Comparison of ENCODE assay signal across 8 cellular contexts in genomic region chr3:64489361-64490044, GRCh38.
DNase-seq lines count a peak whose midpoint lies in the region; ATAC-seq and TF ChIP-seq lines count a peak whose summit lies in the region.

No MANE protein-coding gene starts in this region.

- peak; percentile 84 for ATAC-seq in mucosa of descending colon
- ATAC-seq in GM19351 (IDR thresholded peaks at IDR 0.05; ENCODE audit: unreplicated experiment), result no peak
- ATAC-seq in HG02884 (IDR thresholded peaks at IDR 0.05; ENCODE audit: unreplicated experiment), result no peak

- H3K9me3 ChIP-seq in mucosa of descending colon, result no peaks in the 10 kb centered on the region

- TF ChIP-seq CTCF in choroid plexus epithelial cell (conservative IDR thresholded peaks at IDR 0.05; ENCODE audit: low read depth, low read length) (peak; percentile 5), mucosa of descending colon (IDR thresholded peaks at IDR 0.05) (no peak)

- H3K4me1 ChIP-seq in mucosa of descending colon (ENCODE audit: low read depth), result no peaks in the 10 kb centered on the region

- in situ Hi-C loops in Caki2 (cut with HindIII; ENCODE audit: low pct_unique_long_range_greater_than_20kb, low sequenced_read_pairs), result no loop called here

- intact Hi-C loops in mucosa of descending colon (cut with DNase I, micrococcal nuclease), result loop anchor here in 1 of 2 donors (5.0 kb wide), 1 partner anchor 87 kb away; no protein-coding TSS in a partner anchor

- DNase-seq in Caki2 (ENCODE audit: low read depth) (peak; percentile 58), NCI-H187 treated with DMSO at 0.1 percent for 48 hours (lab: John Stamatoyannopoulos, UW) (peak; percentile 84), choroid plexus epithelial cell (ENCODE audit: low read depth) (peak; percentile 30), mucosa of descending colon (peak; percentile 48 to 59 (median 56)), OCI-M1 (lab: John Stamatoyannopoulos, UW) (no peak)
- DNase-seq in activated CD4-positive, alpha-beta T cell treated with anti-CD3 and anti-CD28 coated beads, Interleukin-2, amount 50 U/mL, for 48 hours, result no peak

- peak overlapping the region; percentile 18 for H3K4me3 ChIP-seq in choroid plexus epithelial cell (ENCODE audit: low read depth, low read length)
- H3K4me3 ChIP-seq in mucosa of descending colon, result no peak overlapping the region

- H3K36me3 ChIP-seq in mucosa of descending colon (ENCODE audit: low read depth), result no peaks in the 10 kb centered on the region

Comparison
In these comparisons a context has a peak if more than half of its experiments do, and no peak if none do; other contexts are left out.
1. DNase-seq: peak in Caki2 (single experiment), NCI-H187 treated with DMSO at 0.1 percent for 48 hours (single experiment), choroid plexus epithelial cell (single experiment) and mucosa of descending colon (3 of 3); none in OCI-M1 (single experiment) and activated CD4-positive, alpha-beta T cell treated with anti-CD3 and anti-CD28 coated beads, Interleukin-2, amount 50 U/mL, for 48 hours (0 of 2).